ENCODE assay signal across 21 cellular contexts in genomic region chr12:106110626-106111300, GRCh38. TPM values are rescaled to one million over a fixed set of nuclear protein-coding genes. Genes with fewer than 3 reads are reported as not detected.
A peak's percentile ranks its signal among the peaks of the same experiment; 100 is the strongest.
DNase-seq lines count a peak whose midpoint lies in the region; ATAC-seq, FAIRE-seq and TF ChIP-seq lines count a peak whose summit lies in the region.
"Had no signal": no experiment of that assay in that cellular context is flagged by ENCODE, and none has a peak within 500 bp of the region (broad histone marks: within the 10 kb centered on the region; RNA-seq: fewer than 3 reads in every experiment).

No MANE protein-coding gene starts in this region.

- CTCF ChIA-PET in A549 (lab: Yijun Ruan, JAX) (no interaction called here), RWPE1 (lab: Yijun Ruan, JAX) (no interaction called here)

- no peak for TF ChIP-seq EP300 in A549 (IDR thresholded peaks at IDR 0.05)

- no peak for ATAC-seq in A549
- ATAC-seq: CD8-positive, alpha-beta T cell; lower lobe of right lung; psoas muscle; stimulated activated memory B cell treated with anti-CD40 and anti-IgM and Interleukin-4, amounts not matched to agents 10 μg/mL and 1 μg/mL and 100 μg/mL, for 72 hours; T-cell had no signal

- no peak for FAIRE-seq in A549 (lab: Jason Lieb, UNC)

- TF ChIP-seq RAD21 in A549 (conservative IDR thresholded peaks at IDR 0.05 in 1 of 2, IDR thresholded peaks at IDR 0.05 in 1 of 2), result no peak

- DNase-seq in A549 (ENCODE audit: low read depth in 1 of 2, low spot score in 1 of 2) (no peak), RWPE1 (ENCODE audit: low spot score) (no peak), kidney tubule cell (ENCODE audit: low spot score) (peak; percentile 27), osteocyte (ENCODE audit: extremely low spot score, unreplicated experiment) (no peak), GF-D8 (lab: John Stamatoyannopoulos, UW) (no peak), GOT3 (lab: John Stamatoyannopoulos, UW) (no peak), COLO829 (ENCODE audit: low spot score) (no peak), germinal center (ENCODE audit: low spot score) (no peak)
- DNase-seq: activated CD4-positive, alpha-beta T cell treated with anti-CD3 and anti-CD28 coated beads, Interleukin-2, amount 50 U/mL, for 4 hours; activated naive CD4-positive, alpha-beta T cell treated with Interleukin-2 at 50 U/mL for 16 hours; activated T-cell treated with anti-CD3 and anti-CD28 coated beads for 4 hours; CD8-positive, alpha-beta T cell; DND-41; foreskin fibroblast; lower lobe of right lung; NCI-H1436 treated with DMSO at 0.1 percent for 48 hours; NCI-H2227 treated with DMSO at 0.1 percent for 48 hours; psoas muscle; SHP77; T-cell had no signal

- no peaks in the 10 kb centered on the region for H3K27me3 Mint-ChIP-seq in osteocyte (ENCODE audit: unreplicated experiment)

- peaks cover 100% of the 10 kb centered on the region for H3K4me1 ChIP-seq in A549

- no peak overlapping the region for H3K4me3 Mint-ChIP-seq in osteocyte (ENCODE audit: unreplicated experiment)
- H3K4me3 Mint-ChIP-seq: CD8-positive, alpha-beta T cell; stimulated activated memory B cell treated with anti-CD40 and anti-IgM and Interleukin-4, amounts not matched to agents 10 μg/mL and 1 μg/mL and 100 μg/mL, for 72 hours; T-cell had no signal

- no peak overlapping the region for H3K4me3 ChIP-seq in A549
- H3K4me3 ChIP-seq: lower lobe of right lung, psoas muscle had no signal

- 49% methylated on average over 4 of the region's 4 CpGs for WGBS in A549 (ENCODE audit: missing lambda C conversion rate)

- POLR2A ChIA-PET in A549 (lab: Yijun Ruan, JAX) (no interaction called here), RWPE1 (lab: Yijun Ruan, JAX; ENCODE audit: low non-redundant PET) (no interaction called here)

- no peak for TF ChIP-seq POLR2A in A549 (IDR thresholded peaks at IDR 0.05; ENCODE audit: low read length)

- peaks cover 4% of the 10 kb centered on the region for H3K36me3 Mint-ChIP-seq in osteocyte (ENCODE audit: unreplicated experiment)
- H3K36me3 Mint-ChIP-seq: CD8-positive, alpha-beta T cell; stimulated activated memory B cell treated with anti-CD40 and anti-IgM and Interleukin-4, amounts not matched to agents 10 μg/mL and 1 μg/mL and 100 μg/mL, for 72 hours; T-cell had no signal

- peak overlapping the region; percentile 5 for H3K27ac Mint-ChIP-seq in osteocyte (ENCODE audit: unreplicated experiment)
- H3K27ac Mint-ChIP-seq: CD8-positive, alpha-beta T cell; stimulated activated memory B cell treated with anti-CD40 and anti-IgM and Interleukin-4, amounts not matched to agents 10 μg/mL and 1 μg/mL and 100 μg/mL, for 72 hours; T-cell had no signal

- no peak for TF ChIP-seq CTCF in A549 (IDR thresholded peaks at IDR 0.05)
- TF ChIP-seq CTCF in RWPE1 (conservative IDR thresholded peaks at IDR 0.05; ENCODE audit: low read depth), result no peak
- no peak for TF ChIP-seq CTCF in osteocyte (IDR thresholded peaks at IDR 0.05)

- peak overlapping the region; percentile 87 to 99 for H3K27ac ChIP-seq in A549
- peak overlapping the region; percentile 97 for H3K27ac ChIP-seq in RWPE1
- H3K27ac ChIP-seq: lower lobe of right lung, psoas muscle had no signal

- no peaks in the 10 kb centered on the region for H3K9me3 ChIP-seq in A549
- H3K9me3 ChIP-seq: lower lobe of right lung, psoas muscle had no signal

- H3K4me2 ChIP-seq in A549, result peak overlapping the region; percentile 56

- H3K4me1 Mint-ChIP-seq in osteocyte (ENCODE audit: unreplicated experiment), result peaks cover 81% of the 10 kb centered on the region

- H3K9me3 Mint-ChIP-seq in osteocyte (ENCODE audit: unreplicated experiment), result no peaks in the 10 kb centered on the region
- H3K9me3 Mint-ChIP-seq: CD8-positive, alpha-beta T cell; stimulated activated memory B cell treated with anti-CD40 and anti-IgM and Interleukin-4, amounts not matched to agents 10 μg/mL and 1 μg/mL and 100 μg/mL, for 72 hours; T-cell had no signal

TF ChIP-seq in A549, 52 proteins besides CTCF, POLR2A, EP300 and RAD21:
- TF ChIP-seq FOSB (CRISPR knock-in tag; IDR thresholded peaks at IDR 0.05) (no peak), HOXB5 (CRISPR knock-in tag; IDR thresholded peaks at IDR 0.05) (no peak), CBX2 (IDR thresholded peaks at IDR 0.05; ENCODE audit: borderline replicate concordance, low read depth) (no peak), CHD4 (IDR thresholded peaks at IDR 0.05; ENCODE audit: borderline replicate concordance) (0 out of 2 replicates have a peak, but pooled peaks have one; percentile 34), SMC3 (IDR thresholded peaks at IDR 0.05) (no peak), KDM1A (IDR thresholded peaks at IDR 0.05; ENCODE audit: low read depth) (peak; percentile 48; the same call in 1 of the 2 replicates)

RNA-seq across cellular contexts. Expression of gene NUAK1, which starts 28.0 kb away (rescaled TPM):
- polyA plus RNA-seq in A549 (2011; rRNA removed) (22.3 and 25.4 TPM in 2 replicates), A549 (2017; fragmentation: RNase III; extraction: RNeasy Plus Mini Kit Qiagen cat#74134 plus additional on column Dnase treatment) (18.1 to 23.5 TPM (median 20.8 TPM) in 3 replicates)
- 10.1 and 12.6 TPM in 2 replicates for polyA plus RNA-seq in A549 (2012; cell fraction: cytosol; rRNA removed)
- 15.0 and 19.7 TPM in 2 replicates for polyA plus RNA-seq in A549 (2012; cell fraction: nucleus; rRNA removed)
- 36.7 and 38.4 TPM in 2 replicates for polyA minus RNA-seq in A549 (2011; rRNA and poly(A)+ RNA removed)
- 20.2 and 21.1 TPM in 2 replicates for total RNA-seq in osteocyte
